ENCODE assay signal across 12 cellular contexts in the genomic region with DNA sequence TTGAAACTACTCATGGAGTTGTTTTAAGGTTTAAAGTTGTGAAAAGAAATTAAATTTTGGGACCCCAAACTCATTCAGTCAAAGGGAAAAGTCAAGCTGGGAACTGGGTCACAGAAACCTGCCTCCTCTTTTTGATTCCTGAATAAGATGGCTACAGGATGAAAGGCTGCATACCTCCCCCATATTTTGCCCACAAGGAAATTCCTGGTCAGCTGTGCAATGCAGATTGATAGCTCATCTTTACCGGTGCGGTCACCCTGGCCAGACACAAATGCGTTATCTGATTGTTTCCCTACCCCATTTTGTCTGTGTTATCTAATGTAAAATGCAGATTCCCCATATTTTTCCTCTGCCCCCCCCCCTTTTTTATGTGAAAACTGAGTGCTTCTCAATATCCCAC. TPM values are rescaled to one million over a fixed set of nuclear protein-coding genes. Genes with fewer than 3 reads are reported as not detected.
A peak's percentile ranks its signal among the peaks of the same experiment; 100 is the strongest.
DNase-seq lines count a peak whose midpoint lies in the region; ATAC-seq, FAIRE-seq and TF ChIP-seq lines count a peak whose summit lies in the region.
"Had no signal": no experiment of that assay in that cellular context is flagged by ENCODE, and none has a peak within 500 bp of the region (broad histone marks: within the 10 kb centered on the region; RNA-seq: fewer than 3 reads in every experiment).

No MANE protein-coding gene starts in this region.

- DNase-seq in activated naive CD4-positive, alpha-beta T cell treated with anti-CD3 and anti-CD28 coated beads, Interleukin-2, amount 10 ng/mL, durations not matched to agents 7 days and 5 days, result no peak
- DNase-seq in activated naive CD4-positive, alpha-beta T cell treated with Interleukin-2 at 50 U/mL for 16 hours, result no peak
- DNase-seq in activated CD8-positive, alpha-beta T cell treated with anti-CD3 and anti-CD28 coated beads, Interleukin-2, amount 10 ng/mL, durations not matched to agents 7 days and 5 days, result no peak
- DNase-seq in lower lobe of right lung (no peak), urothelium cell line (ENCODE audit: low spot score) (peak; percentile 20), NCI-H2196 (lab: John Stamatoyannopoulos, UW; ENCODE audit: unreplicated experiment) (no peak)
- DNase-seq in stimulated activated CD4-positive, alpha-beta T cell treated with anti-CD3 and anti-CD28 coated beads, Interleukin-2, amount 100 ng/mL, for 24 hours, result no peak
- DNase-seq: GF-D8; NCI-H1694 treated with DMSO at 0.1 percent for 48 hours; stimulated activated naive CD4-positive, alpha-beta T cell had no signal

- H3K9me3 ChIP-seq in lower lobe of right lung, result no peaks in the 10 kb centered on the region

- H3K36me3 ChIP-seq in lower lobe of right lung, result no peaks in the 10 kb centered on the region

- peak overlapping the region; percentile 97 for H3K27ac Mint-ChIP-seq in activated naive CD4-positive, alpha-beta T cell treated with anti-CD3 and anti-CD28 coated beads, Interleukin-2, amount 10 ng/mL, durations not matched to agents 7 days and 5 days
- peak overlapping the region; percentile 78 for H3K27ac Mint-ChIP-seq in activated CD8-positive, alpha-beta T cell treated with anti-CD3 and anti-CD28 coated beads, Interleukin-2, amount 10 ng/mL, durations not matched to agents 7 days and 5 days

- H3K4me3 ChIP-seq in lower lobe of right lung, result peak overlapping the region; percentile 32

- no peaks in the 10 kb centered on the region for H3K4me1 ChIP-seq in lower lobe of right lung

- H3K4me3 Mint-ChIP-seq in activated naive CD4-positive, alpha-beta T cell treated with anti-CD3 and anti-CD28 coated beads, Interleukin-2, amount 10 ng/mL, durations not matched to agents 7 days and 5 days, result peak overlapping the region; percentile 87
- peak overlapping the region; percentile 93 for H3K4me3 Mint-ChIP-seq in activated CD8-positive, alpha-beta T cell treated with anti-CD3 and anti-CD28 coated beads, Interleukin-2, amount 10 ng/mL, durations not matched to agents 7 days and 5 days

- no peaks in the 10 kb centered on the region for H3K27me3 ChIP-seq in lower lobe of right lung (ENCODE audit: low read depth)

- no peaks in the 10 kb centered on the region for H3K27me3 Mint-ChIP-seq in activated naive CD4-positive, alpha-beta T cell treated with anti-CD3 and anti-CD28 coated beads, Interleukin-2, amount 10 ng/mL, durations not matched to agents 7 days and 5 days
- H3K27me3 Mint-ChIP-seq in activated CD8-positive, alpha-beta T cell treated with anti-CD3 and anti-CD28 coated beads, Interleukin-2, amount 10 ng/mL, durations not matched to agents 7 days and 5 days (ENCODE audit: low read depth), result no peaks in the 10 kb centered on the region

- ATAC-seq in activated CD8-positive, alpha-beta T cell treated with anti-CD3 and anti-CD28 coated beads, Interleukin-2, amount 10 ng/mL, durations not matched to agents 7 days and 5 days, result no peak
- ATAC-seq in lower lobe of right lung, result no peak
- ATAC-seq in HG02938 (IDR thresholded peaks at IDR 0.05; ENCODE audit: unreplicated experiment), result no peak

- H3K36me3 Mint-ChIP-seq in activated naive CD4-positive, alpha-beta T cell treated with anti-CD3 and anti-CD28 coated beads, Interleukin-2, amount 10 ng/mL, durations not matched to agents 7 days and 5 days, result peaks cover 55% of the 10 kb centered on the region
- peaks cover 61% of the 10 kb centered on the region for H3K36me3 Mint-ChIP-seq in activated CD8-positive, alpha-beta T cell treated with anti-CD3 and anti-CD28 coated beads, Interleukin-2, amount 10 ng/mL, durations not matched to agents 7 days and 5 days (ENCODE audit: low read depth)

- intact Hi-C loops in lower lobe of right lung (cut with DNase I), result no loop called here

- POLR2A ChIA-PET in activated CD8-positive, alpha-beta T cell treated with anti-CD3 and anti-CD28 coated beads, Interleukin-2, amount 10 ng/mL, durations not matched to agents 7 days and 5 days (lab: Charles Lee), result interaction anchor here (0.7 to 5.4 kb wide), 4 partner anchors 35 to 160 kb away, joined by 4 to 58 read pairs (median 13); partner anchors contain the start of gene MED7

- no peaks in the 10 kb centered on the region for H3K9me3 Mint-ChIP-seq in activated naive CD4-positive, alpha-beta T cell treated with anti-CD3 and anti-CD28 coated beads, Interleukin-2, amount 10 ng/mL, durations not matched to agents 7 days and 5 days
- H3K9me3 Mint-ChIP-seq in activated CD8-positive, alpha-beta T cell treated with anti-CD3 and anti-CD28 coated beads, Interleukin-2, amount 10 ng/mL, durations not matched to agents 7 days and 5 days (ENCODE audit: insufficient read depth), result no peaks in the 10 kb centered on the region

- peak overlapping the region; percentile 65 for H3K27ac ChIP-seq in lower lobe of right lung

- no peak for FAIRE-seq in urothelium cell line (lab: Jason Lieb, UNC)

- CTCF ChIA-PET in activated naive CD4-positive, alpha-beta T cell treated with anti-CD3 and anti-CD28 coated beads, Interleukin-2, amount 10 ng/mL, durations not matched to agents 7 days and 5 days (lab: Charles Lee), result interaction anchor here (1.8 to 2.4 kb wide), 2 partner anchors 24 to 82 kb away, joined by 4 to 9 read pairs; no protein-coding TSS in a partner anchor
- CTCF ChIA-PET in activated CD8-positive, alpha-beta T cell treated with anti-CD3 and anti-CD28 coated beads, Interleukin-2, amount 10 ng/mL, durations not matched to agents 7 days and 5 days (lab: Charles Lee), result interaction anchor here (1.6 to 2.6 kb wide), 2 partner anchors 78 to 83 kb away, joined by 6 to 7 read pairs; no protein-coding TSS in a partner anchor

- no peak for TF ChIP-seq CTCF in lower lobe of right lung (IDR thresholded peaks at IDR 0.05)

- peaks cover 71% of the 10 kb centered on the region for H3K4me1 Mint-ChIP-seq in activated naive CD4-positive, alpha-beta T cell treated with anti-CD3 and anti-CD28 coated beads, Interleukin-2, amount 10 ng/mL, durations not matched to agents 7 days and 5 days
- peaks cover 66% of the 10 kb centered on the region for H3K4me1 Mint-ChIP-seq in activated CD8-positive, alpha-beta T cell treated with anti-CD3 and anti-CD28 coated beads, Interleukin-2, amount 10 ng/mL, durations not matched to agents 7 days and 5 days (ENCODE audit: low read depth)

RNA-seq across cellular contexts. Expression of gene HAVCR2, which starts 1.3 kb away (rescaled TPM):
- total RNA-seq in activated CD8-positive, alpha-beta T cell treated with anti-CD3 and anti-CD28 coated beads, Interleukin-2, amount 10 ng/mL, durations not matched to agents 7 days and 5 days, result 10 to 100 TPM; 77.6 to 78.7 TPM
- total RNA-seq in lower lobe of right lung, result 33.8 TPM

RNA-seq across cellular contexts. Expression of gene MED7, which starts 35.2 kb away (rescaled TPM):
- 10 to 100 TPM; 13.1 to 13.9 TPM for total RNA-seq in activated CD8-positive, alpha-beta T cell treated with anti-CD3 and anti-CD28 coated beads, Interleukin-2, amount 10 ng/mL, durations not matched to agents 7 days and 5 days
- total RNA-seq in lower lobe of right lung, result 11.2 TPM

RNA-seq across cellular contexts. Expression of gene HAVCR1, which starts 48.6 kb away (rescaled TPM):
- 1 to 10 TPM; 2.8 to 2.9 TPM for total RNA-seq in activated CD8-positive, alpha-beta T cell treated with anti-CD3 and anti-CD28 coated beads, Interleukin-2, amount 10 ng/mL, durations not matched to agents 7 days and 5 days
- total RNA-seq in lower lobe of right lung, result not detected

RNA-seq across cellular contexts. Expression of gene GARIN3, which starts 58.6 kb away (rescaled TPM):
- not detected for total RNA-seq in activated CD8-positive, alpha-beta T cell treated with anti-CD3 and anti-CD28 coated beads, Interleukin-2, amount 10 ng/mL, durations not matched to agents 7 days and 5 days
- total RNA-seq in lower lobe of right lung, result not detected
- total RNA-seq: T-helper 1 cell treated with Interleukin-12 subunit alpha and Interleukin-12 subunit beta and Interleukin-4 antibody, amounts not matched to agents 30 ng/mL and 1 ng/mL, for 36 hours had no signal
